9 cellular contexts compared by ENCODE assay signal in genomic region chr10:84264611-84265141, GRCh38. TPM values are rescaled to one million over a fixed set of nuclear protein-coding genes. Genes with fewer than 3 reads are reported as not detected.
DNase-seq lines count a peak whose midpoint lies in the region; ATAC-seq lines count a peak whose summit lies in the region.
"Had no signal": no experiment of that assay in that cellular context is flagged by ENCODE, and none has a peak within 500 bp of the region (broad histone marks: within the 10 kb centered on the region; RNA-seq: fewer than 3 reads in every experiment).

No MANE protein-coding gene starts in this region.

- H3K4me3 Mint-ChIP-seq in CD4-positive, CD25-positive, alpha-beta regulatory T cell = no peak overlapping the region

- no peak overlapping the region for H3K4ac ChIP-seq in mesenchymal stem cell (ENCODE audit: low read depth in 1 of 2, low read length in 2 of 2)

- no peak overlapping the region for H2BK120ac ChIP-seq in mesenchymal stem cell (ENCODE audit: low read depth, low read length)

- no peaks in the 10 kb centered on the region for H3K36me3 Mint-ChIP-seq in CD4-positive, CD25-positive, alpha-beta regulatory T cell

- no peak overlapping the region for H2AK5ac ChIP-seq in mesenchymal stem cell (ENCODE audit: low read length, severe bottlenecking)

- H3K27me3 Mint-ChIP-seq in CD4-positive, CD25-positive, alpha-beta regulatory T cell = peaks cover 12% of the 10 kb centered on the region

- no peak overlapping the region for H3K14ac ChIP-seq in mesenchymal stem cell (ENCODE audit: low read length in 2 of 2)

- no peak overlapping the region for H4K91ac ChIP-seq in mesenchymal stem cell (ENCODE audit: low read length)

- no peaks in the 10 kb centered on the region for H3K9me3 Mint-ChIP-seq in CD4-positive, CD25-positive, alpha-beta regulatory T cell

- H3K27me3 ChIP-seq in CD4-positive, CD25-positive, alpha-beta regulatory T cell (ENCODE audit: control insufficient read depth, insufficient read depth, low read length) = peaks cover 3% of the 10 kb centered on the region
- peaks cover 19 to 24% of the 10 kb centered on the region in 2 experiments for H3K27me3 ChIP-seq in mesenchymal stem cell (ENCODE audit: control insufficient read depth in 1 of 2, insufficient read depth in 1 of 2, low read length in 2 of 2)

- H3K4me1 ChIP-seq in CD4-positive, CD25-positive, alpha-beta regulatory T cell (ENCODE audit: control insufficient read depth, insufficient read depth, low read length, poor library complexity, severe bottlenecking) = peaks cover 3% of the 10 kb centered on the region
- peaks cover 2% of the 10 kb centered on the region for H3K4me1 ChIP-seq in mesenchymal stem cell (ENCODE audit: control insufficient read depth, insufficient read depth, low read depth, low read length)

- peak; percentile 87 to 92 for ATAC-seq in CD4-positive, CD25-positive, alpha-beta regulatory T cell (ENCODE audit: low read depth in 2 of 2)
- ATAC-seq in GM19328 (IDR thresholded peaks at IDR 0.05; ENCODE audit: unreplicated experiment) (peak; percentile 78), HG03354 (IDR thresholded peaks at IDR 0.05; ENCODE audit: poor library complexity, severe bottlenecking, unreplicated experiment) (peak; percentile 96)

- H3K23ac ChIP-seq in mesenchymal stem cell (ENCODE audit: low read length in 2 of 2) = no peak overlapping the region

- H3K4me3 ChIP-seq in CD4-positive, CD25-positive, alpha-beta regulatory T cell (ENCODE audit: low read depth, low read length) = no peak overlapping the region
- no peak overlapping the region for H3K4me3 ChIP-seq in mesenchymal stem cell (ENCODE audit: insufficient read depth in 1 of 2, low read depth in 1 of 2, low read length in 2 of 2)

- H3K27ac Mint-ChIP-seq in CD4-positive, CD25-positive, alpha-beta regulatory T cell = no peak overlapping the region

- H2BK15ac ChIP-seq in mesenchymal stem cell (ENCODE audit: low read depth, poor library complexity, severe bottlenecking) = no peak overlapping the region

- peaks cover 2 to 11% (median 6%) of the 10 kb centered on the region in 4 donors for H3K4me1 Mint-ChIP-seq in CD4-positive, CD25-positive, alpha-beta regulatory T cell

- no peaks in the 10 kb centered on the region for H3K36me3 ChIP-seq in CD4-positive, CD25-positive, alpha-beta regulatory T cell (ENCODE audit: control insufficient read depth, insufficient read depth, low read length)
- no peaks in the 10 kb centered on the region for H3K36me3 ChIP-seq in mesenchymal stem cell (ENCODE audit: control insufficient read depth in 1 of 2, insufficient read depth in 2 of 2, low read depth in 1 of 2, low read length in 2 of 2)

- no peak overlapping the region for H4K8ac ChIP-seq in mesenchymal stem cell (ENCODE audit: low read length)

- no peak overlapping the region for H3K4me2 ChIP-seq in mesenchymal stem cell (ENCODE audit: low read length, poor library complexity, severe bottlenecking)

- H3K9me3 ChIP-seq in CD4-positive, CD25-positive, alpha-beta regulatory T cell (ENCODE audit: control insufficient read depth in 2 of 2, low read length in 2 of 2) = no peaks in the 10 kb centered on the region
- H3K9me3 ChIP-seq in mesenchymal stem cell (ENCODE audit: control insufficient read depth, low read length) = no peaks in the 10 kb centered on the region

- no peak overlapping the region for H2BK12ac ChIP-seq in mesenchymal stem cell (ENCODE audit: low read length in 2 of 2)

- no peak overlapping the region for H3K18ac ChIP-seq in mesenchymal stem cell (ENCODE audit: low read depth in 1 of 2, low read length in 2 of 2)

- H3K27ac ChIP-seq in CD4-positive, CD25-positive, alpha-beta regulatory T cell (ENCODE audit: insufficient read depth, low read length, poor library complexity, severe bottlenecking) = no peak overlapping the region
- no peak overlapping the region for H3K27ac ChIP-seq in mesenchymal stem cell (ENCODE audit: low read length, poor library complexity, severe bottlenecking)

- no peak overlapping the region for H2AFZ ChIP-seq in mesenchymal stem cell (ENCODE audit: low read depth, low read length)

- no peak overlapping the region for H3K9ac ChIP-seq in mesenchymal stem cell (ENCODE audit: low read length)

- H3K79me1 ChIP-seq in mesenchymal stem cell (replicated peaks; ENCODE audit: low read length, poor library complexity, severe bottlenecking) = no peaks in the 10 kb centered on the region

- H2BK5ac ChIP-seq in mesenchymal stem cell (ENCODE audit: low read depth, low read length, poor library complexity, severe bottlenecking) = no peak overlapping the region

- peak; percentile 39 to 69 (median 61) for DNase-seq in CD4-positive, CD25-positive, alpha-beta regulatory T cell
- DNase-seq in NCI-H526 treated with DMSO at 0.1 percent for 48 hours (lab: John Stamatoyannopoulos, UW) = peak; percentile 81
- DNase-seq in activated CD4-positive, alpha-beta T cell treated with anti-CD3 and anti-CD28 coated beads, Interleukin-2, amount 50 U/mL, for 48 hours = peak; percentile 76 to 83
- peak; percentile 81 for DNase-seq in ecto neural progenitor cell (ENCODE audit: low spot score)
- DNase-seq in mesenchymal stem cell = peak; percentile 50
- peak; percentile 33 for DNase-seq in stimulated activated CD8-positive, alpha-beta memory T cell treated with anti-CD3 and anti-CD28 coated beads, Interleukin-15, amount 100 ng/mL, for 24 hours (ENCODE audit: low read depth)

- WGBS in mesenchymal stem cell = 3% methylated on average over 11 of the region's 11 CpGs

RNA-seq across cellular contexts. Expression of gene RGR, which starts 19.8 kb away (rescaled TPM):
- not detected for total RNA-seq in CD4-positive, CD25-positive, alpha-beta regulatory T cell
- not detected for polyA plus RNA-seq in CD4-positive, CD25-positive, alpha-beta regulatory T cell
- polyA plus RNA-seq in mesenchymal stem cell (2013, experiment 1 of 2) = not detected
- not detected for polyA plus RNA-seq in mesenchymal stem cell (2013, experiment 2 of 2)
- total RNA-seq: T-helper 2 cell treated with Interferon-gamma antibody and Interleukin-4, amounts not matched to agents 100 ng/mL and 5 ng/mL, for 36 hours had no signal

RNA-seq across cellular contexts. Expression of gene LRIT1, which starts 23.3 kb away (rescaled TPM):
- total RNA-seq in CD4-positive, CD25-positive, alpha-beta regulatory T cell = not detected
- polyA plus RNA-seq in CD4-positive, CD25-positive, alpha-beta regulatory T cell = not detected
- not detected for polyA plus RNA-seq in mesenchymal stem cell (2013, experiment 1 of 2)
- polyA plus RNA-seq in mesenchymal stem cell (2013, experiment 2 of 2) = not detected
- total RNA-seq: T-helper 2 cell treated with Interferon-gamma antibody and Interleukin-4, amounts not matched to agents 100 ng/mL and 5 ng/mL, for 36 hours had no signal

RNA-seq across cellular contexts. Expression of gene LRIT2, which starts 39.3 kb away (rescaled TPM):
- not detected for total RNA-seq in CD4-positive, CD25-positive, alpha-beta regulatory T cell
- not detected for polyA plus RNA-seq in CD4-positive, CD25-positive, alpha-beta regulatory T cell
- not detected for polyA plus RNA-seq in mesenchymal stem cell (2013, experiment 1 of 2)
- polyA plus RNA-seq in mesenchymal stem cell (2013, experiment 2 of 2) = not detected
- total RNA-seq: T-helper 2 cell treated with Interferon-gamma antibody and Interleukin-4, amounts not matched to agents 100 ng/mL and 5 ng/mL, for 36 hours had no signal
